ENCODE assay signal across 25 cellular contexts in the genomic region with DNA sequence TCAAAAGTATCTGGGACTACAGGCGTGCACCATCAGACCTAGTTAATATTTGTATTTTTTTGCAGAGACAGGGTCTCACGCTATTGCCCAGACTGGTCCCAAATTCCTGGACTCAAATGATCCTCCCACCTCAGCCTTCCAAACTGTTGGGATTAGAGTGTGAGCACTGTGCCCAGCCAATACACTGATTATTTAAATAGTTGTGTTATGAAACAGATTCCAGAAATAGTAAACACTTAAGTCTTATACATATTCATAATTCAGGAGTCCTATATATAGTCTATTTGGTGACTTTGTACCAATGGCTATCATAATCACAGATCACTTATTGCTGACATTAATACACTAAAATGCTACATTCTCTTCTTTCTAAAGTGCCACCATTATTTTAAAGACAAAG.
"Had no signal": no experiment of that assay in that cellular context is flagged by ENCODE, and none has a peak within 500 bp of the region (broad histone marks: within the 10 kb centered on the region; RNA-seq: fewer than 3 reads in every experiment).

No MANE protein-coding gene starts in this region.

- ATAC-seq: natural killer cell; psoas muscle; right lobe of liver; stimulated activated effector memory CD8-positive, alpha-beta T cell treated with anti-CD3 and anti-CD28 coated beads, Interleukin-12 subunit alpha, Interleukin-12 subunit beta, amount 100 ng/mL, for 72 hours; stimulated activated naive B cell treated with anti-CD40 and anti-IgM and Interleukin-4, amounts not matched to agents 10 μg/mL and 1 μg/mL and 100 μg/mL, for 72 hours had no signal

- DNase-seq: natural killer cell; occipital lobe; ovary; posterior cingulate gyrus; psoas muscle; right lobe of liver; sigmoid colon; small intestine; stimulated activated CD4-positive, alpha-beta T cell treated with anti-CD3 and anti-CD28 coated beads, Interleukin-15, amount 100 ng/mL, for 24 hours; stimulated activated CD4-positive, alpha-beta T cell treated with anti-CD3 and anti-CD28 coated beads, Interleukin-2, amount 100 ng/mL, for 24 hours; stimulated activated CD4-positive, alpha-beta T cell treated with anti-CD3 and anti-CD28 coated beads, Interleukin-2, amount 100 ng/mL, for 48 hours; stimulated activated CD4-positive, alpha-beta T cell treated with anti-CD3 and anti-CD28 coated beads, Interleukin-4, amount 100 ng/mL, for 24 hours; stimulated activated naive B cell treated with anti-CD40 and anti-IgM and Interleukin-4, amounts not matched to agents 10 μg/mL and 1 μg/mL and 100 μg/mL, for 72 hours; stimulated activated naive CD4-positive, alpha-beta T cell treated with Interleukin-2 at 50 U/mL for 16 hours; stomach; thyroid gland; trophoblast cell; upper lobe of left lung had no signal

- H3K27ac ChIP-seq: neural progenitor cell, ovary, parathyroid adenoma, psoas muscle, right lobe of liver, sigmoid colon, stomach, thoracic aorta, thyroid gland, tibial nerve, upper lobe of left lung, vagina had no signal

- H3K4me1 ChIP-seq: neural progenitor cell, parathyroid adenoma, psoas muscle, vagina had no signal

- H3K4me3 ChIP-seq: neural progenitor cell, ovary, psoas muscle, right lobe of liver, sigmoid colon, stomach, thoracic aorta, thyroid gland, tibial nerve, upper lobe of left lung, vagina had no signal

- H3K9ac ChIP-seq: neural progenitor cell, parathyroid adenoma had no signal

- H3K27me3 ChIP-seq: neural progenitor cell, ovary, right lobe of liver, sigmoid colon, stomach, thyroid gland, tibial nerve, upper lobe of left lung, vagina had no signal

- H3K9me3 ChIP-seq: ovary, psoas muscle, right lobe of liver, sigmoid colon, stomach, thoracic aorta, thyroid gland, tibial nerve, upper lobe of left lung, vagina had no signal

- H3K4me2 ChIP-seq: neural progenitor cell had no signal

- H3K36me3 ChIP-seq: ovary had no signal

- H2AFZ ChIP-seq: neural progenitor cell, parathyroid adenoma had no signal

- FAIRE-seq: small intestine, urothelium cell line had no signal
